11 cellular contexts compared by ENCODE assay signal in genomic region chr21:45365186-45365607, GRCh38. TPM values are rescaled to one million over a fixed set of nuclear protein-coding genes. Genes with fewer than 3 reads are reported as not detected.
DNase-seq lines count a peak whose midpoint lies in the region; ATAC-seq and TF ChIP-seq lines count a peak whose summit lies in the region.
"Had no signal": no experiment of that assay in that cellular context is flagged by ENCODE, and none has a peak within 500 bp of the region (broad histone marks: within the 10 kb centered on the region; RNA-seq: fewer than 3 reads in every experiment).

No MANE protein-coding gene starts in this region.

- H3K4me1 ChIP-seq in BLaER1 (peaks cover 79% of the 10 kb centered on the region), adipocyte (ENCODE audit: control insufficient read depth, insufficient read depth, low read length) (peaks cover 38% of the 10 kb centered on the region), right atrium auricular region (peaks cover 0 to 48% of the 10 kb centered on the region in 2 donors), rectal smooth muscle tissue (ENCODE audit: control insufficient read depth, insufficient read depth, low read length) (peaks cover 10% of the 10 kb centered on the region)

- peak overlapping the region; percentile 36 for H3K4me2 ChIP-seq in BLaER1

- H3K9me3 ChIP-seq in BLaER1, result no peaks in the 10 kb centered on the region
- H3K9me3 ChIP-seq in adipocyte (ENCODE audit: control insufficient read depth, low read length), result no peaks in the 10 kb centered on the region
- no peaks in the 10 kb centered on the region for H3K9me3 ChIP-seq in right atrium auricular region
- H3K9me3 ChIP-seq in MG63, result no peaks in the 10 kb centered on the region

- DNase-seq in adipocyte (ENCODE audit: low read depth) (no peak), right atrium auricular region (ENCODE audit: low spot score) (no peak), DMS114 treated with DMSO at 0.1 percent for 48 hours (lab: John Stamatoyannopoulos, UW; ENCODE audit: unreplicated experiment) (no peak), MG63 (no peak), D341Med (ENCODE audit: low spot score) (no peak)
- DNase-seq: activated T-cell treated with anti-CD3 and anti-CD28 coated beads, Interleukin-2, amount 50 U/mL, for 24 hours; MV-4-11; NCI-H524 had no signal

- H3K27me3 ChIP-seq in BLaER1 (peaks cover 26% of the 10 kb centered on the region), adipocyte (replicated peaks; ENCODE audit: control insufficient read depth, insufficient read depth, low read length) (no peaks in the 10 kb centered on the region), right atrium auricular region (no peaks in the 10 kb centered on the region), rectal smooth muscle tissue (ENCODE audit: control insufficient read depth, insufficient read depth, low read length) (no peaks in the 10 kb centered on the region), MG63 (no peaks in the 10 kb centered on the region)

- no peaks in the 10 kb centered on the region for H4K20me1 ChIP-seq in BLaER1

- no peaks in the 10 kb centered on the region for H3K36me3 ChIP-seq in BLaER1
- no peaks in the 10 kb centered on the region for H3K36me3 ChIP-seq in adipocyte (ENCODE audit: control insufficient read depth, insufficient read depth, low read length, severe bottlenecking)
- no peaks in the 10 kb centered on the region for H3K36me3 ChIP-seq in right atrium auricular region
- no peaks in the 10 kb centered on the region for H3K36me3 ChIP-seq in rectal smooth muscle tissue (ENCODE audit: control insufficient read depth, insufficient read depth, low read length)
- no peaks in the 10 kb centered on the region for H3K36me3 ChIP-seq in MG63

- no peak overlapping the region for H3K4me3 ChIP-seq in BLaER1
- H3K4me3 ChIP-seq in adipocyte (ENCODE audit: low read length), result no peak overlapping the region
- H3K4me3 ChIP-seq in right atrium auricular region, result no peak overlapping the region
- no peak overlapping the region for H3K4me3 ChIP-seq in rectal smooth muscle tissue (ENCODE audit: low read length)
- no peak overlapping the region for H3K4me3 ChIP-seq in MG63

- H3K9ac ChIP-seq in BLaER1 (no peak overlapping the region), adipocyte (ENCODE audit: low read length) (peak overlapping the region; percentile 85), rectal smooth muscle tissue (ENCODE audit: low read length) (no peak overlapping the region)

- TF ChIP-seq CTCF in right atrium auricular region (IDR thresholded peaks at IDR 0.05), result no peak

- no peak for ATAC-seq in HG02870 (IDR thresholded peaks at IDR 0.05; ENCODE audit: unreplicated experiment)

- no peak overlapping the region for H3K27ac ChIP-seq in BLaER1
- peak overlapping the region; percentile 94 to 96 for H3K27ac ChIP-seq in right atrium auricular region
- peak overlapping the region; percentile 90 for H3K27ac ChIP-seq in rectal smooth muscle tissue (ENCODE audit: low read depth, low read length)

RNA-seq across cellular contexts. Expression of gene COL18A1, which starts 39.8 kb away (rescaled TPM):
- 100 to 1,000 TPM; 117 to 134 TPM for total RNA-seq in right atrium auricular region
- 22.4 and 26.4 TPM in 2 replicates for total RNA-seq in MG63 (2014; rRNA removed; shearing (Covaris generic); ENCODE audit: low replicate concordance)
